20 cellular contexts compared by ENCODE assay signal in the genomic region with DNA sequence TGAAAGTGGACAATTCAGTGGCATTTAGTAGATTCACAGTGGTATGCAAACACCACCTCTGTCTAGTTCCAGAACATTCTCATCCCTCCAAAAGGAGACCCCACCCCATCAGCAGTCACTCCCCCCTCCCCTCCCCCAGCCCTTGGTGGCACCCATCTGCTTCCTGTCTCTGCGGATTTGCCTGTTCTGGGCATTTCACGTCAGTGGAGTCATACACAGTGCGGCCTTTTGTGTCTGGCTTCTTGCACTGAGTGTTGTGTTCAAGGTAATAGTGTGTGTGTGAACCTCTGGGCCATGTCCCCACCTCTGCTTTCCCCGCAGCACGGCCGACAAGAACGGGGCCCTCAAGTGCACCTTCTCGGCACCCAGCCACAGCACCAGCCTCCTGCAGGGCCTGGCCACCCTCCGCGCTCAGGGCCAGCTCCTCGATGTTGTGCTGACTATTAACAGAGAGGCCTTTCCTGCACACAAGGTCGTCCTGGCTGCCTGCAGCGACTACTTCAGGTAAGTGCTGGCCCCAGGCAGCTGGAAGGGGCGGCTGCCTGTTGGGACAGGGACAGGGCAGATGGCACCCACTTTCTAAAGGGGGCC. TPM values are rescaled to one million over a fixed set of nuclear protein-coding genes. Genes with fewer than 3 reads are reported as not detected.
DNase-seq lines count a peak whose midpoint lies in the region; ATAC-seq, FAIRE-seq and TF ChIP-seq lines count a peak whose summit lies in the region.
"Had no signal": no experiment of that assay in that cellular context is flagged by ENCODE, and none has a peak within 500 bp of the region (broad histone marks: within the 10 kb centered on the region; RNA-seq: fewer than 3 reads in every experiment).

No MANE protein-coding gene starts in this region.

- DNase-seq in HTR-8/SVneo (ENCODE audit: insufficient read length, low spot score), result no peak
- peak; percentile 38 for DNase-seq in activated CD8-positive, alpha-beta T cell treated with anti-CD3 and anti-CD28 coated beads for 36 hours
- DNase-seq in naive thymus-derived CD8-positive, alpha-beta T cell, result peak in 6 of 10 donors; percentile 26 to 45 (median 33)
- DNase-seq in NCI-H2107 treated with DMSO at 0.1 percent for 48 hours (lab: John Stamatoyannopoulos, UW; ENCODE audit: unreplicated experiment), result no peak
- DNase-seq in NOMO-1 treated with dmso at 0.1 percent for 144 hours (lab: John Stamatoyannopoulos, UW; ENCODE audit: unreplicated experiment), result no peak
- DNase-seq in vagina (ENCODE audit: extremely low spot score in 2 of 2), result no peak
- no peak for DNase-seq in activated effector memory CD4-positive, alpha-beta T cell treated with anti-CD3 and anti-CD28 coated beads, Interleukin-2, amount 50 U/mL, for 16 hours
- DNase-seq: brain microvascular endothelial cell, DMS 273 treated with DMSO at 0.1 percent for 48 hours, heart right ventricle, NCI-H1105 treated with DMSO at 0.1 percent for 48 hours, NCI-H446 treated with DMSO at 0.1 percent for 48 hours had no signal

- H3K36me3 Mint-ChIP-seq in activated CD8-positive, alpha-beta T cell treated with anti-CD3 and anti-CD28 coated beads for 36 hours (ENCODE audit: low read depth), result peaks cover 3% of the 10 kb centered on the region
- H3K36me3 Mint-ChIP-seq in naive thymus-derived CD8-positive, alpha-beta T cell, result peaks cover 0 to 11% (median 0%) of the 10 kb centered on the region in 3 donors

- no peaks in the 10 kb centered on the region for H3K9me3 ChIP-seq in BLaER1
- H3K9me3 ChIP-seq in vagina, result no peaks in the 10 kb centered on the region
- H3K9me3 ChIP-seq: heart right ventricle, right atrium auricular region, suprapubic skin had no signal

- POLR2A ChIA-PET in activated CD8-positive, alpha-beta T cell treated with anti-CD3 and anti-CD28 coated beads for 36 hours (lab: Charles Lee), result interaction anchor here (0.8 kb wide), 1 partner anchor 145 kb away, joined by 3 read pairs; no protein-coding TSS in a partner anchor
- POLR2A ChIA-PET in naive thymus-derived CD8-positive, alpha-beta T cell (lab: Charles Lee), result interaction anchor here (0.7 kb wide), 1 partner anchor 37 kb away, joined by 3 read pairs; no protein-coding TSS in a partner anchor

- no peaks in the 10 kb centered on the region for H3K27me3 Mint-ChIP-seq in activated CD8-positive, alpha-beta T cell treated with anti-CD3 and anti-CD28 coated beads for 36 hours
- H3K27me3 Mint-ChIP-seq in naive thymus-derived CD8-positive, alpha-beta T cell, result no peaks in the 10 kb centered on the region

- no peaks in the 10 kb centered on the region for H3K9me3 Mint-ChIP-seq in activated CD8-positive, alpha-beta T cell treated with anti-CD3 and anti-CD28 coated beads for 36 hours
- no peaks in the 10 kb centered on the region for H3K9me3 Mint-ChIP-seq in naive thymus-derived CD8-positive, alpha-beta T cell
- H3K9me3 Mint-ChIP-seq: neural crest cell had no signal

- no peak overlapping the region for H3K4me3 Mint-ChIP-seq in activated CD8-positive, alpha-beta T cell treated with anti-CD3 and anti-CD28 coated beads for 36 hours
- H3K4me3 Mint-ChIP-seq in naive thymus-derived CD8-positive, alpha-beta T cell, result peak overlapping the region; percentile 36 to 85 (median 68)
- H3K4me3 Mint-ChIP-seq: neural crest cell had no signal

- H3K4me1 ChIP-seq in BLaER1 (peaks cover 100% of the 10 kb centered on the region), vagina (peaks cover 25% of the 10 kb centered on the region)

- peaks cover 6% of the 10 kb centered on the region for H3K4me1 Mint-ChIP-seq in activated CD8-positive, alpha-beta T cell treated with anti-CD3 and anti-CD28 coated beads for 36 hours (ENCODE audit: low read depth)
- H3K4me1 Mint-ChIP-seq in naive thymus-derived CD8-positive, alpha-beta T cell, result peaks cover 20 to 33% (median 28%) of the 10 kb centered on the region in 4 donors

- peaks cover 19% of the 10 kb centered on the region for H3K36me3 ChIP-seq in BLaER1
- peaks cover 0 to 10% of the 10 kb centered on the region in 2 donors for H3K36me3 ChIP-seq in vagina

- ATAC-seq in activated CD8-positive, alpha-beta T cell treated with anti-CD3 and anti-CD28 coated beads for 36 hours, result peak; percentile 81
- peak; percentile 67 to 91 for ATAC-seq in naive thymus-derived CD8-positive, alpha-beta T cell
- ATAC-seq: heart right ventricle, SK-N-SH treated with all-trans-retinoic acid at 6 μM for 48 hours had no signal

- no peak for TF ChIP-seq CTCF in activated CD8-positive, alpha-beta T cell treated with anti-CD3 and anti-CD28 coated beads for 36 hours (IDR thresholded peaks at IDR 0.05)
- TF ChIP-seq CTCF in vagina (IDR thresholded peaks at IDR 0.05), result no peak

- no peak for TF ChIP-seq POLR2A in vagina (IDR thresholded peaks at IDR 0.05)

- H4K20me1 ChIP-seq in BLaER1, result peaks cover 97% of the 10 kb centered on the region

- CTCF ChIA-PET in activated CD8-positive, alpha-beta T cell treated with anti-CD3 and anti-CD28 coated beads for 36 hours (lab: Charles Lee), result no interaction called here

- H3K9ac ChIP-seq in BLaER1, result peak overlapping the region; percentile 25; the same call in 1 of the 2 replicates

- H3K27ac Mint-ChIP-seq in activated CD8-positive, alpha-beta T cell treated with anti-CD3 and anti-CD28 coated beads for 36 hours, result peak overlapping the region; percentile 55
- H3K27ac Mint-ChIP-seq in naive thymus-derived CD8-positive, alpha-beta T cell, result peak overlapping the region; percentile 43 to 93 (median 80)

- H3K27me3 ChIP-seq in BLaER1 (no peaks in the 10 kb centered on the region), vagina (no peaks in the 10 kb centered on the region)
- H3K27me3 ChIP-seq: brain microvascular endothelial cell, heart right ventricle, right atrium auricular region, suprapubic skin had no signal

- intact Hi-C loops in activated CD8-positive, alpha-beta T cell treated with anti-CD3 and anti-CD28 coated beads for 36 hours (cut with micrococcal nuclease), result no loop called here
- intact Hi-C loops in vagina (cut with DNase I), result no loop called here

- FAIRE-seq in HTR-8/SVneo (lab: Jason Lieb, UNC), result peak; percentile 4
- FAIRE-seq: H54, islet of Langerhans had no signal

- H3K4me2 ChIP-seq in BLaER1, result peak overlapping the region; percentile 89
- H3K4me2 ChIP-seq: PC-9 had no signal

- H3K27ac ChIP-seq in BLaER1, result peak overlapping the region; percentile 67
- no peak overlapping the region for H3K27ac ChIP-seq in vagina
- H3K27ac ChIP-seq: brain microvascular endothelial cell, heart right ventricle, PC-9, suprapubic skin had no signal

- H3K4me3 ChIP-seq in BLaER1 (0 out of 2 replicates have a peak overlapping the region, but pooled peaks have one; percentile 5), vagina (no peak overlapping the region)
- H3K4me3 ChIP-seq: heart right ventricle, PC-9, right atrium auricular region, suprapubic skin had no signal

RNA-seq across cellular contexts. Expression of a gene that starts 19.4 kb away (rescaled TPM):
- 1 to 10 TPM; 4.4 to 4.5 TPM for total RNA-seq in activated CD8-positive, alpha-beta T cell treated with anti-CD3 and anti-CD28 coated beads for 36 hours
- 10 to 100 TPM; 24.2 to 25.7 TPM for total RNA-seq in naive thymus-derived CD8-positive, alpha-beta T cell
- 1 to 10 TPM; 1.2 to 2.0 (median 1.9) TPM for polyA plus RNA-seq in naive thymus-derived CD8-positive, alpha-beta T cell
- total RNA-seq in vagina, result 7.4 TPM

RNA-seq across cellular contexts. Expression of a gene that starts 27.2 kb away (rescaled TPM):
- total RNA-seq in activated CD8-positive, alpha-beta T cell treated with anti-CD3 and anti-CD28 coated beads for 36 hours, result 10 to 100 TPM; 10.3 to 10.8 TPM
- total RNA-seq in naive thymus-derived CD8-positive, alpha-beta T cell, result 10 to 100 TPM; 12.1 to 13.9 TPM
- 1 to 10 TPM; 3.3 to 5.7 (median 5.3) TPM for polyA plus RNA-seq in naive thymus-derived CD8-positive, alpha-beta T cell
- 8.3 TPM for total RNA-seq in vagina

RNA-seq across cellular contexts. Expression of a gene that starts 51.4 kb away (rescaled TPM):
- not detected for total RNA-seq in activated CD8-positive, alpha-beta T cell treated with anti-CD3 and anti-CD28 coated beads for 36 hours
- total RNA-seq in naive thymus-derived CD8-positive, alpha-beta T cell, result not detected
- under 1 TPM in 2 of 3 donors, not detected in 1; 0.09 to 0.27 TPM for polyA plus RNA-seq in naive thymus-derived CD8-positive, alpha-beta T cell
- 4.2 TPM for total RNA-seq in vagina

RNA-seq across cellular contexts. Expression of a gene that starts 57.4 kb away (rescaled TPM):
- total RNA-seq in activated CD8-positive, alpha-beta T cell treated with anti-CD3 and anti-CD28 coated beads for 36 hours, result not detected
- not detected for total RNA-seq in naive thymus-derived CD8-positive, alpha-beta T cell
- 1 to 10 TPM in 1 of 3 donors, under 1 TPM in 1, not detected in 1; 0.55 to 1.1 TPM for polyA plus RNA-seq in naive thymus-derived CD8-positive, alpha-beta T cell
- 15.2 TPM for total RNA-seq in vagina

Comparison
In these comparisons a context has a peak if more than half of its experiments do, and no peak if none do; other contexts are left out.
1. DNase-seq: peak in activated CD8-positive, alpha-beta T cell treated with anti-CD3 and anti-CD28 coated beads for 36 hours (single experiment) and naive thymus-derived CD8-positive, alpha-beta T cell (6 of 10); none in HTR-8/SVneo (single experiment), NCI-H2107 treated with DMSO at 0.1 percent for 48 hours (single experiment), NOMO-1 treated with dmso at 0.1 percent for 144 hours (single experiment), vagina (0 of 2) and activated effector memory CD4-positive, alpha-beta T cell treated with anti-CD3 and anti-CD28 coated beads, Interleukin-2, amount 50 U/mL, for 16 hours (single experiment).